8 cellular contexts compared by ENCODE assay signal in the genomic region with DNA sequence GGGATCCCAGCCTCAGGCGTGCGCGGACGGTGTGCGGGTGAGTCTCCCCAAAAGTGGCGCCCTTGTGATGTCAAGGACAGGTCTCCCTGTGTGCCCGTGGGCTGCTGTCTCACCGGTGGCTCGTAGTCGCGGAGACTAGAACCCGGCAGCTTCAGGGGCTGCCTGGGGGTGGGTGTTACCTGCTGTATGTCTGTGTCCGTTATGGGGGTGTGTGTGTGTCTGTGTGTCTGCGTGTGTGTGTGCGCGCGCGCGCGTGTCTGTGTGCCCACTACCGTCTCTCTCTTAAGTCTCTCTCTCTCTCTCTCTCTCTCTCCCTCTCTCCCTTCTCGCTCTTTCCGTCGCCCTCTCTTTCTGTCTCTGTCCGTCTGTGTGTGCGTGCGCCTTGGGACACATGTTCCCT.
DNase-seq lines count a peak whose midpoint lies in the region; ATAC-seq and TF ChIP-seq lines count a peak whose summit lies in the region.
"Not testable (repeated sequence)": the region's sequence is repeated elsewhere in the genome, so short reads cannot be mapped to it uniquely, and the experiment has no call there.

No MANE protein-coding gene starts in this region.

- not testable (repeated sequence) for H4K20me1 ChIP-seq in SK-N-SH (ENCODE audit: insufficient read depth)

- POLR2A ChIA-PET in SK-N-SH (lab: Yijun Ruan, JAX), result not testable (repeated sequence)

- TF ChIP-seq POLR2A in uterus (IDR thresholded peaks at IDR 0.05), result not testable (repeated sequence)

- not testable (repeated sequence) for TF ChIP-seq CTCF in SK-N-SH (IDR thresholded peaks at IDR 0.05); epithelial cell of proximal tubule (conservative IDR thresholded peaks at IDR 0.05; ENCODE audit: low read depth, low read length); progenitor cell of endocrine pancreas (IDR thresholded peaks at IDR 0.05; ENCODE audit: unreplicated experiment); uterus (IDR thresholded peaks at IDR 0.05)

- not testable (repeated sequence) for H3K27me3 Mint-ChIP-seq in progenitor cell of endocrine pancreas

- peak; percentile 65 for ATAC-seq in left colon

- peak overlapping the region; percentile 66; the same call in 1 of the 2 replicates for H3K4me2 ChIP-seq in SK-N-SH

- not testable (repeated sequence) for H3K4me1 Mint-ChIP-seq in progenitor cell of endocrine pancreas (ENCODE audit: low read depth)

- not testable (repeated sequence) for H3K36me3 Mint-ChIP-seq in progenitor cell of endocrine pancreas (ENCODE audit: insufficient read depth)

- not testable (repeated sequence) for H3K36me3 ChIP-seq in SK-N-SH (replicated peaks in 1 of 2; ENCODE audit: control insufficient read depth in 1 of 2, insufficient read depth in 2 of 2, low read length in 1 of 2); uterus

- H3K4me1 ChIP-seq in SK-N-SH (ENCODE audit: control insufficient read depth in 1 of 2, insufficient read depth in 2 of 2, low read depth in 1 of 2, low read length in 1 of 2); uterus: not testable (repeated sequence)

- 0% methylated on average over 3 of the region's 27 CpGs for whole genome bisulfite sequencing in SK-N-SH (ENCODE audit: low lambda C conversion rate)

- intact Hi-C loops in left colon (cut with DNase I, micrococcal nuclease); uterus (cut with DNase I; ENCODE audit: low total_unique reads): not testable (repeated sequence)

- not testable (repeated sequence) for H2AFZ ChIP-seq in SK-N-SH (ENCODE audit: low read depth)

- H3K4me3 ChIP-seq in GM08714 (ENCODE audit: low read length), result peak overlapping the region; percentile 78
- H3K4me3 ChIP-seq in SK-N-SH (ENCODE audit: low read depth in 2 of 2, low read length in 1 of 2), result peak overlapping the region; percentile 62 to 63
- peak overlapping the region; percentile 58 for H3K4me3 ChIP-seq in epithelial cell of proximal tubule (ENCODE audit: low read depth, low read length)
- peak overlapping the region; percentile 64 to 72 for H3K4me3 ChIP-seq in uterus

- H3K9me2 ChIP-seq in SK-N-SH, result not testable (repeated sequence)

- H3K9me3 ChIP-seq in SK-N-SH, uterus: not testable (repeated sequence)

- not testable (repeated sequence) for H3K9me3 Mint-ChIP-seq in progenitor cell of endocrine pancreas (ENCODE audit: low read depth)

- H3K27me3 ChIP-seq in SK-N-SH (ENCODE audit: insufficient read depth); uterus: not testable (repeated sequence)

- not testable (repeated sequence) for TF ChIP-seq RAD21 in SK-N-SH (IDR thresholded peaks at IDR 0.05; ENCODE audit: low read length)

- TF ChIP-seq EP300 in SK-N-SH (IDR thresholded peaks at IDR 0.05; ENCODE audit: borderline replicate concordance in 1 of 2, low read depth in 1 of 2, low read length in 1 of 2), result not testable (repeated sequence)

- peak overlapping the region; percentile 90 for H3K27ac Mint-ChIP-seq in progenitor cell of endocrine pancreas

- H3K27ac ChIP-seq in SK-N-SH (ENCODE audit: low read depth in 2 of 2, low read length in 1 of 2) (peak overlapping the region in 1 of 2 experiments; percentile 65; a peak in 1 of 4 replicates), uterus (peak overlapping the region; percentile 78 to 83)

- H3K79me2 ChIP-seq in SK-N-SH (ENCODE audit: insufficient read depth), result not testable (repeated sequence)

- H3K4me3 Mint-ChIP-seq in progenitor cell of endocrine pancreas (ENCODE audit: low read depth), result peak overlapping the region; percentile 90

- DNase-seq in LHCN-M2 (ENCODE audit: low read depth) (peak; percentile 31), left colon (peak; percentile 28 to 65), progenitor cell of endocrine pancreas (ENCODE audit: low spot score, unreplicated experiment) (peak; percentile 19), uterus (peak in 1 of 2 donors; percentile 26)
- DNase-seq in SK-N-SH; epithelial cell of proximal tubule (ENCODE audit: low read depth): not testable (repeated sequence)
- DNase-seq in activated naive CD4-positive, alpha-beta T cell treated with anti-CD3 and anti-CD28 coated beads, Interleukin-2, amount 50 U/mL, for 16 hours, result peak; percentile 32

- peak overlapping the region; percentile 60; the same call in 1 of the 2 replicates for H3K9ac ChIP-seq in SK-N-SH

- CTCF ChIA-PET in SK-N-SH (lab: Yijun Ruan, JAX), result not testable (repeated sequence)

- H3F3A ChIP-seq in SK-N-SH (replicated peaks; ENCODE audit: insufficient read depth), result not testable (repeated sequence)
